8 cellular contexts compared by ENCODE assay signal in the genomic region with DNA sequence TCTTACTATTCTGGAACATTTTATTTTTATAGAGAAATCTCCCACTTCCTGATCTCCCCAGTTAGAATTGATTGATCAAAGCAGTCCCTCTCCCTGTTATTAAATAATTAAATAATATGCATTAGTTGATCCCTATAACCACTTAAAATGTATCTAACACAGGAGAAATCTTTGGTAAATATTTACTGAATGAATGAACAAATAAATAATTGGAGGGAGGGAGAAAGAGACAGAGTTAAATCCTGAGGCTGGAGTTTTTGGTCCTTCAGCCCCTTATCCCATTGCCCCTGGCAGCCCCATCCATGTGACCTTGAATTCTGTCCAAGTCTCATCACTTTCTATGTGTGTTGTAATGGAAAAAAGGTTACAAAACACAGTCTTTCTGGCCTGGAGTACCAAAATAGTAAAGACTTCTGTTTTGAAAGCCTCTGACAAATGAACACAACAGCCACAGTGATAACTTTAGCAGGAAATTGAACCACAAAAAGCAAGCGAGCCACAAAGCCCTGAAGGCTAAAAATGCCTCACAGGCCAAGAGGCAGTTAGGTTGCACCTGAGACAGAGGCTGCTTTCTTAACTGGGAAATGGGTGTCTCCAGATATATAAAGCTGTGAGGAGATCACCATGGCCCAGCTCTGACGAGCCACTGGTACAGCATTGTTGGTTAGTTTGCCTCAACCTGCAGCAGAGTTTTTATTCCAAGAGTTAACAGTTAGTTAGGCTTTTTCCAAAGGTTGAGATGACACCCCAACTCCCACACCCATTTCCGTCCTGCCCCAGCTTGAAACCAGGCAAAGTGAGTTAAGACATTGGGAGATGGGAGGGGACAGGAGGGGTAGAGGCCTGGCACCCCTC. TPM values are rescaled to one million over a fixed set of nuclear protein-coding genes. Genes with fewer than 3 reads are reported as not detected.
DNase-seq lines count a peak whose midpoint lies in the region; ATAC-seq and TF ChIP-seq lines count a peak whose summit lies in the region.

No MANE protein-coding gene starts in this region.

- H3K36me3 ChIP-seq in right atrium auricular region (no peaks in the 10 kb centered on the region), vagina (no peaks in the 10 kb centered on the region)

- H3K4me3 Mint-ChIP-seq in T-helper 1 cell treated with Interleukin-12 subunit alpha and Interleukin-12 subunit beta and Interleukin-4 antibody, amounts not matched to agents 30 μg/mL and 1 μg/mL, for 36 hours, result peak overlapping the region; percentile 53

- H3K4me3 ChIP-seq in AG10803 (ENCODE audit: low read length), result no peak overlapping the region
- no peak overlapping the region for H3K4me3 ChIP-seq in right atrium auricular region
- H3K4me3 ChIP-seq in vagina, result no peak overlapping the region

- H3K36me3 Mint-ChIP-seq in T-helper 1 cell treated with Interleukin-12 subunit alpha and Interleukin-12 subunit beta and Interleukin-4 antibody, amounts not matched to agents 30 μg/mL and 1 μg/mL, for 36 hours (ENCODE audit: low read depth), result peaks cover 9% of the 10 kb centered on the region

- TF ChIP-seq POLR2A in vagina (IDR thresholded peaks at IDR 0.05), result no peak

- TF ChIP-seq CTCF in AG10803 (conservative IDR thresholded peaks at IDR 0.05; ENCODE audit: low read length), result no peak
- no peak for TF ChIP-seq CTCF in right atrium auricular region (IDR thresholded peaks at IDR 0.05)
- TF ChIP-seq CTCF in vagina (IDR thresholded peaks at IDR 0.05), result no peak

- H3K27me3 Mint-ChIP-seq in T-helper 1 cell treated with Interleukin-12 subunit alpha and Interleukin-12 subunit beta and Interleukin-4 antibody, amounts not matched to agents 30 μg/mL and 1 μg/mL, for 36 hours (ENCODE audit: low read depth), result no peaks in the 10 kb centered on the region

- H3K27ac Mint-ChIP-seq in T-helper 1 cell treated with Interleukin-12 subunit alpha and Interleukin-12 subunit beta and Interleukin-4 antibody, amounts not matched to agents 30 μg/mL and 1 μg/mL, for 36 hours, result peak overlapping the region; percentile 70

- peaks cover 84% of the 10 kb centered on the region for H3K4me1 Mint-ChIP-seq in T-helper 1 cell treated with Interleukin-12 subunit alpha and Interleukin-12 subunit beta and Interleukin-4 antibody, amounts not matched to agents 30 μg/mL and 1 μg/mL, for 36 hours (ENCODE audit: low read depth)

- peak; percentile 74 for DNase-seq in AG10803 (ENCODE audit: low read depth)
- no peak for DNase-seq in right atrium auricular region (ENCODE audit: low spot score)
- no peak for DNase-seq in vagina (ENCODE audit: extremely low spot score in 2 of 2)
- no peak for DNase-seq in dedifferentiated amniotic fluid mesenchymal stem cell (ENCODE audit: extremely low spot score)
- DNase-seq in NCI-H524 treated with DMSO at 0.1 percent for 48 hours (lab: John Stamatoyannopoulos, UW), result no peak

- H3K9me3 ChIP-seq in right atrium auricular region (no peaks in the 10 kb centered on the region), vagina (no peaks in the 10 kb centered on the region)

- H3K27me3 ChIP-seq in right atrium auricular region, result no peaks in the 10 kb centered on the region
- H3K27me3 ChIP-seq in vagina, result no peaks in the 10 kb centered on the region

- ATAC-seq in GM19035 (IDR thresholded peaks at IDR 0.05; ENCODE audit: unreplicated experiment) (peak; percentile 88), HG03103 (IDR thresholded peaks at IDR 0.05; ENCODE audit: low read depth, unreplicated experiment) (peak; percentile 83)

- no peaks in the 10 kb centered on the region for H3K9me3 Mint-ChIP-seq in T-helper 1 cell treated with Interleukin-12 subunit alpha and Interleukin-12 subunit beta and Interleukin-4 antibody, amounts not matched to agents 30 μg/mL and 1 μg/mL, for 36 hours

- peaks cover 0 to 22% of the 10 kb centered on the region in 2 donors for H3K4me1 ChIP-seq in right atrium auricular region
- H3K4me1 ChIP-seq in vagina, result peaks cover 83% of the 10 kb centered on the region

- H3K27ac ChIP-seq in right atrium auricular region (peak overlapping the region; percentile 13 to 63), vagina (peak overlapping the region; percentile 83)

- intact Hi-C loops in vagina (cut with DNase I), result loop anchor here (10.0 kb wide), 1 partner anchor 696 kb away; the partner anchor contains the start of gene TBX18

RNA-seq across cellular contexts. Expression of gene NT5E, which starts 11.3 kb away (rescaled TPM):
- 10 to 100 TPM in 1 of 2 donors, 1 to 10 TPM in 1; 7.1 to 10.6 TPM for total RNA-seq in right atrium auricular region
- total RNA-seq in vagina, result 87.2 TPM
